1 cellular context compared by ENCODE assay signal in the genomic region with DNA sequence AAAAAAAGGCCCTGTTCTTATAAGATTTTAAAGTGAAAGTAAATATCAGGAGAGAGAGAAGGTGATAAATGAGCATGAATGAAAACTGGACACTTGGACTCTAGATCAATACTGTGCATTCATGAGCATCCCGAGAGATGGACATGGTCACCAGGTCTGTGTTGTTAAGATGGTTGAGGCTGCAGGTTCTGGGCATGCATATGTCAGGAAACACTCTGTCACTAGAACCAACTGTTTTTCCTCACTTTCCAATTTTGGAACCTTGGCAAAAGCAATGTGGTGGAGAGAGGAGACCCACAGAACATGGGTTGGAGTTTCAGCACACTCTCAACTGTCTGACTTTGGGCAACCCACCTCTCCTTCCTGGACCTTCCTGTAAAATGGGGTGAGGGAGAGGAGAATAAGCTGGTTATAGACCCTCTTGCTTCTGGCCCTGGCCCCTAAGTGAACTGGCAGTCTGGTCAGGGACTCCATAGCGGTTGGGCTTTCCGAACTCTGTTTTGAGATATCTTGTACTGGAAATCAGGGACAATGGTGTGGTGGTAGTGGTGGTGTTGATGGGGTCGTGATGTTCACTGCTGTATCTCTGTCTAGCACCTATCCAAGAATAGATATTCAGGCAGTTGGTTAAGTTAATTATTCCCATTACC.
TF ChIP-seq lines count a peak whose summit lies in the region.

No MANE protein-coding gene starts in this region.

TF ChIP-seq in WTC11, 78 proteins besides CTCF, POLR2A, EP300 and RAD21 (continued from another document):
- TF ChIP-seq PRDM15 (CRISPR knock-in tag; IDR thresholded peaks at IDR 0.05) (no peak), ZNF512 (CRISPR knock-in tag; IDR thresholded peaks at IDR 0.05; ENCODE audit: borderline replicate concordance) (no peak), ZNF532 (CRISPR knock-in tag; IDR thresholded peaks at IDR 0.05; ENCODE audit: borderline replicate concordance) (no peak), CREB1 (CRISPR knock-in tag; IDR thresholded peaks at IDR 0.05) (no peak), JAZF1 (CRISPR knock-in tag; IDR thresholded peaks at IDR 0.05) (no peak), IRF2 (CRISPR knock-in tag; IDR thresholded peaks at IDR 0.05; ENCODE audit: borderline replicate concordance, low read depth) (no peak), HMGA2 (CRISPR knock-in tag; IDR thresholded peaks at IDR 0.05) (no peak), ZNF317 (CRISPR knock-in tag; IDR thresholded peaks at IDR 0.05; ENCODE audit: borderline replicate concordance, low read depth) (no peak)
- TF ChIP-seq, protein P1, sequence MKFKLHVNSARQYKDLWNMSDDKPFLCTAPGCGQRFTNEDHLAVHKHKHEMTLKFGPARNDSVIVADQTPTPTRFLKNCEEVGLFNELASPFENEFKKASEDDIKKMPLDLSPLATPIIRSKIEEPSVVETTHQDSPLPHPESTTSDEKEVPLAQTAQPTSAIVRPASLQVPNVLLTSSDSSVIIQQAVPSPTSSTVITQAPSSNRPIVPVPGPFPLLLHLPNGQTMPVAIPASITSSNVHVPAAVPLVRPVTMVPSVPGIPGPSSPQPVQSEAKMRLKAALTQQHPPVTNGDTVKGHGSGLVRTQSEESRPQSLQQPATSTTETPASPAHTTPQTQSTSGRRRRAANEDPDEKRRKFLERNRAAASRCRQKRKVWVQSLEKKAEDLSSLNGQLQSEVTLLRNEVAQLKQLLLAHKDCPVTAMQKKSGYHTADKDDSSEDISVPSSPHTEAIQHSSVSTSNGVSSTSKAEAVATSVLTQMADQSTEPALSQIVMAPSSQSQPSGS (CRISPR knock-in tag; IDR thresholded peaks at IDR 0.05; ENCODE audit: borderline replicate concordance, low read depth) = no peak
- TF ChIP-seq, protein P2, sequence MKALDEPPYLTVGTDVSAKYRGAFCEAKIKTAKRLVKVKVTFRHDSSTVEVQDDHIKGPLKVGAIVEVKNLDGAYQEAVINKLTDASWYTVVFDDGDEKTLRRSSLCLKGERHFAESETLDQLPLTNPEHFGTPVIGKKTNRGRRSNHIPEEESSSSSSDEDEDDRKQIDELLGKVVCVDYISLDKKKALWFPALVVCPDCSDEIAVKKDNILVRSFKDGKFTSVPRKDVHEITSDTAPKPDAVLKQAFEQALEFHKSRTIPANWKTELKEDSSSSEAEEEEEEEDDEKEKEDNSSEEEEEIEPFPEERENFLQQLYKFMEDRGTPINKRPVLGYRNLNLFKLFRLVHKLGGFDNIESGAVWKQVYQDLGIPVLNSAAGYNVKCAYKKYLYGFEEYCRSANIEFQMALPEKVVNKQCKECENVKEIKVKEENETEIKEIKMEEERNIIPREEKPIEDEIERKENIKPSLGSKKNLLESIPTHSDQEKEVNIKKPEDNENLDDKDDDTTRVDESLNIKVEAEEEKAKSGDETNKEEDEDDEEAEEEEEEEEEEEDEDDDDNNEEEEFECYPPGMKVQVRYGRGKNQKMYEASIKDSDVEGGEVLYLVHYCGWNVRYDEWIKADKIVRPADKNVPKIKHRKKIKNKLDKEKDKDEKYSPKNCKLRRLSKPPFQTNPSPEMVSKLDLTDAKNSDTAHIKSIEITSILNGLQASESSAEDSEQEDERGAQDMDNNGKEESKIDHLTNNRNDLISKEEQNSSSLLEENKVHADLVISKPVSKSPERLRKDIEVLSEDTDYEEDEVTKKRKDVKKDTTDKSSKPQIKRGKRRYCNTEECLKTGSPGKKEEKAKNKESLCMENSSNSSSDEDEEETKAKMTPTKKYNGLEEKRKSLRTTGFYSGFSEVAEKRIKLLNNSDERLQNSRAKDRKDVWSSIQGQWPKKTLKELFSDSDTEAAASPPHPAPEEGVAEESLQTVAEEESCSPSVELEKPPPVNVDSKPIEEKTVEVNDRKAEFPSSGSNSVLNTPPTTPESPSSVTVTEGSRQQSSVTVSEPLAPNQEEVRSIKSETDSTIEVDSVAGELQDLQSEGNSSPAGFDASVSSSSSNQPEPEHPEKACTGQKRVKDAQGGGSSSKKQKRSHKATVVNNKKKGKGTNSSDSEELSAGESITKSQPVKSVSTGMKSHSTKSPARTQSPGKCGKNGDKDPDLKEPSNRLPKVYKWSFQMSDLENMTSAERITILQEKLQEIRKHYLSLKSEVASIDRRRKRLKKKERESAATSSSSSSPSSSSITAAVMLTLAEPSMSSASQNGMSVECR (CRISPR knock-in tag; IDR thresholded peaks at IDR 0.05; ENCODE audit: borderline replicate concordance) = no peak
